Comparison of ENCODE assay signal across 23 cellular contexts in genomic region chr6:162750776-162751175, GRCh38. TPM values are rescaled to one million over a fixed set of nuclear protein-coding genes. Genes with fewer than 3 reads are reported as not detected.
DNase-seq lines count a peak whose midpoint lies in the region; ATAC-seq, FAIRE-seq and TF ChIP-seq lines count a peak whose summit lies in the region.
"Had no signal": no experiment of that assay in that cellular context is flagged by ENCODE, and none has a peak within 500 bp of the region (broad histone marks: within the 10 kb centered on the region; RNA-seq: fewer than 3 reads in every experiment).

No MANE protein-coding gene starts in this region.

- H3K4me3 Mint-ChIP-seq in activated T-helper 2 cell treated with anti-CD3 and anti-CD28 coated beads, Interferon-gamma antibody, Interleukin-2, Interleukin-4, amounts not matched to agents 10 μg/mL and 5 μg/mL and 100 μg/mL, durations not matched to agents 14 hours and 24 hours and 36 hours (ENCODE audit: low read depth), result no peak overlapping the region
- no peak overlapping the region for H3K4me3 Mint-ChIP-seq in activated CD8-positive, alpha-beta T cell treated with anti-CD3 and anti-CD28 coated beads, Interleukin-2, amount 10 ng/mL, durations not matched to agents 7 days and 5 days
- H3K4me3 Mint-ChIP-seq: activated naive CD8-positive, alpha-beta T cell treated with anti-CD3 and anti-CD28 coated beads, Interleukin-2, amount 10 ng/mL, durations not matched to agents 7 days and 5 days; activated T-cell treated with anti-CD3 and anti-CD28 coated beads, Interleukin-2, amount 50 U/mL, for 72 hours; HFFc6; natural killer cell treated with Interleukin-12 subunit alpha and Interleukin-12 subunit beta and Interleukin-15 and Interleukin-18, amount 100 ng/mL, for 72 hours had no signal

- CTCF ChIA-PET in activated CD8-positive, alpha-beta T cell treated with anti-CD3 and anti-CD28 coated beads, Interleukin-2, amount 10 ng/mL, durations not matched to agents 7 days and 5 days (lab: Charles Lee), result no interaction called here

- FAIRE-seq in islet of Langerhans (lab: Jason Lieb, UNC), result peak; percentile 17
- FAIRE-seq: small intestine had no signal

- no peak overlapping the region for H3K27ac Mint-ChIP-seq in activated T-helper 2 cell treated with anti-CD3 and anti-CD28 coated beads, Interferon-gamma antibody, Interleukin-2, Interleukin-4, amounts not matched to agents 10 μg/mL and 5 μg/mL and 100 μg/mL, durations not matched to agents 14 hours and 24 hours and 36 hours
- H3K27ac Mint-ChIP-seq in activated CD8-positive, alpha-beta T cell treated with anti-CD3 and anti-CD28 coated beads, Interleukin-2, amount 10 ng/mL, durations not matched to agents 7 days and 5 days, result no peak overlapping the region
- H3K27ac Mint-ChIP-seq: activated naive CD8-positive, alpha-beta T cell treated with anti-CD3 and anti-CD28 coated beads, Interleukin-2, amount 10 ng/mL, durations not matched to agents 7 days and 5 days; activated T-cell treated with anti-CD3 and anti-CD28 coated beads, Interleukin-2, amount 50 U/mL, for 72 hours; HFFc6; natural killer cell treated with Interleukin-12 subunit alpha and Interleukin-12 subunit beta and Interleukin-15 and Interleukin-18, amount 100 ng/mL, for 72 hours had no signal

- H3K27me3 Mint-ChIP-seq in activated T-helper 2 cell treated with anti-CD3 and anti-CD28 coated beads, Interferon-gamma antibody, Interleukin-2, Interleukin-4, amounts not matched to agents 10 μg/mL and 5 μg/mL and 100 μg/mL, durations not matched to agents 14 hours and 24 hours and 36 hours (ENCODE audit: low read depth), result no peaks in the 10 kb centered on the region
- no peaks in the 10 kb centered on the region for H3K27me3 Mint-ChIP-seq in activated CD8-positive, alpha-beta T cell treated with anti-CD3 and anti-CD28 coated beads, Interleukin-2, amount 10 ng/mL, durations not matched to agents 7 days and 5 days (ENCODE audit: low read depth)

- intact Hi-C loops in activated T-helper 2 cell treated with anti-CD3 and anti-CD28 coated beads, Interferon-gamma antibody, Interleukin-2, Interleukin-4, amounts not matched to agents 10 μg/mL and 5 μg/mL and 100 μg/mL, durations not matched to agents 14 hours and 24 hours and 36 hours (cut with micrococcal nuclease), result no loop called here

- TF ChIP-seq CTCF in LNCAP (IDR thresholded peaks at IDR 0.05), result peak; percentile 29; the same call in 1 of the 2 replicates

- POLR2A ChIA-PET in activated CD8-positive, alpha-beta T cell treated with anti-CD3 and anti-CD28 coated beads, Interleukin-2, amount 10 ng/mL, durations not matched to agents 7 days and 5 days (lab: Charles Lee), result no interaction called here

- no peaks in the 10 kb centered on the region for H3K9me3 Mint-ChIP-seq in activated T-helper 2 cell treated with anti-CD3 and anti-CD28 coated beads, Interferon-gamma antibody, Interleukin-2, Interleukin-4, amounts not matched to agents 10 μg/mL and 5 μg/mL and 100 μg/mL, durations not matched to agents 14 hours and 24 hours and 36 hours
- H3K9me3 Mint-ChIP-seq in activated CD8-positive, alpha-beta T cell treated with anti-CD3 and anti-CD28 coated beads, Interleukin-2, amount 10 ng/mL, durations not matched to agents 7 days and 5 days (ENCODE audit: insufficient read depth), result no peaks in the 10 kb centered on the region
- H3K9me3 Mint-ChIP-seq: activated naive CD8-positive, alpha-beta T cell treated with anti-CD3 and anti-CD28 coated beads, Interleukin-2, amount 10 ng/mL, durations not matched to agents 7 days and 5 days; natural killer cell treated with Interleukin-12 subunit alpha and Interleukin-12 subunit beta and Interleukin-15 and Interleukin-18, amount 100 ng/mL, for 72 hours had no signal

- no peaks in the 10 kb centered on the region for H3K36me3 Mint-ChIP-seq in activated T-helper 2 cell treated with anti-CD3 and anti-CD28 coated beads, Interferon-gamma antibody, Interleukin-2, Interleukin-4, amounts not matched to agents 10 μg/mL and 5 μg/mL and 100 μg/mL, durations not matched to agents 14 hours and 24 hours and 36 hours (ENCODE audit: low read depth)
- no peaks in the 10 kb centered on the region for H3K36me3 Mint-ChIP-seq in activated CD8-positive, alpha-beta T cell treated with anti-CD3 and anti-CD28 coated beads, Interleukin-2, amount 10 ng/mL, durations not matched to agents 7 days and 5 days (ENCODE audit: low read depth)
- H3K36me3 Mint-ChIP-seq: activated naive CD8-positive, alpha-beta T cell treated with anti-CD3 and anti-CD28 coated beads, Interleukin-2, amount 10 ng/mL, durations not matched to agents 7 days and 5 days; natural killer cell treated with Interleukin-12 subunit alpha and Interleukin-12 subunit beta and Interleukin-15 and Interleukin-18, amount 100 ng/mL, for 72 hours had no signal

- DNase-seq in DMS53 treated with DMSO at 0.1 percent for 48 hours (lab: John Stamatoyannopoulos, UW; ENCODE audit: unreplicated experiment) (peak; percentile 78), astrocyte of the hippocampus (ENCODE audit: low read depth, low spot score) (peak; percentile 72), SIG-M5 (lab: John Stamatoyannopoulos, UW) (no peak), ureter (ENCODE audit: low spot score) (no peak)
- DNase-seq in activated T-helper 2 cell treated with anti-CD3 and anti-CD28 coated beads, Interferon-gamma antibody, Interleukin-2, Interleukin-4, amounts not matched to agents 10 μg/mL and 5 μg/mL and 100 μg/mL, durations not matched to agents 14 hours and 24 hours and 36 hours (ENCODE audit: low spot score), result no peak
- DNase-seq in activated CD8-positive, alpha-beta T cell treated with anti-CD3 and anti-CD28 coated beads, Interleukin-2, amount 10 ng/mL, durations not matched to agents 7 days and 5 days, result no peak
- DNase-seq: activated CD4-positive, CD25-positive, alpha-beta regulatory T cell; activated naive CD8-positive, alpha-beta T cell treated with anti-CD3 and anti-CD28 coated beads, Interleukin-2, amount 10 ng/mL, durations not matched to agents 7 days and 5 days; activated T-cell treated with anti-CD3 and anti-CD28 coated beads, Interleukin-2, amount 50 U/mL, for 72 hours; heart right ventricle; HFFc6; islet precursor cell; mesenchymal stem cell; NCI-H524 treated with DMSO at 0.1 percent for 48 hours; posterior cingulate gyrus; SJCRH30; small intestine; stimulated activated CD4-positive, alpha-beta T cell treated with anti-CD3 and anti-CD28 coated beads, Interleukin-4, amount 100 ng/mL, for 1 hour; T-helper 2 cell had no signal

- no peaks in the 10 kb centered on the region for H3K4me1 Mint-ChIP-seq in activated T-helper 2 cell treated with anti-CD3 and anti-CD28 coated beads, Interferon-gamma antibody, Interleukin-2, Interleukin-4, amounts not matched to agents 10 μg/mL and 5 μg/mL and 100 μg/mL, durations not matched to agents 14 hours and 24 hours and 36 hours (ENCODE audit: low read depth)
- no peaks in the 10 kb centered on the region for H3K4me1 Mint-ChIP-seq in activated CD8-positive, alpha-beta T cell treated with anti-CD3 and anti-CD28 coated beads, Interleukin-2, amount 10 ng/mL, durations not matched to agents 7 days and 5 days (ENCODE audit: low read depth)
- H3K4me1 Mint-ChIP-seq: activated naive CD8-positive, alpha-beta T cell treated with anti-CD3 and anti-CD28 coated beads, Interleukin-2, amount 10 ng/mL, durations not matched to agents 7 days and 5 days had no signal

- ATAC-seq in activated CD8-positive, alpha-beta T cell treated with anti-CD3 and anti-CD28 coated beads, Interleukin-2, amount 10 ng/mL, durations not matched to agents 7 days and 5 days, result no peak
- ATAC-seq: activated T-cell treated with anti-CD3 and anti-CD28 coated beads, Interleukin-2, amount 50 U/mL, for 72 hours; heart right ventricle; natural killer cell treated with Interleukin-12 subunit alpha and Interleukin-12 subunit beta and Interleukin-15 and Interleukin-18, amount 100 ng/mL, for 72 hours had no signal

RNA-seq across cellular contexts. Expression of gene PACRG, which starts 23.0 kb away (rescaled TPM):
- total RNA-seq in activated T-helper 2 cell treated with anti-CD3 and anti-CD28 coated beads, Interferon-gamma antibody, Interleukin-2, Interleukin-4, amounts not matched to agents 10 μg/mL and 5 μg/mL and 100 μg/mL, durations not matched to agents 14 hours and 24 hours and 36 hours, result not detected in 2 replicates
- total RNA-seq in ureter, result 9.7 TPM
- under 1 TPM in 1 of 2 experiments, not detected in 1; 0.78 TPM for total RNA-seq in activated CD8-positive, alpha-beta T cell treated with anti-CD3 and anti-CD28 coated beads, Interleukin-2, amount 10 ng/mL, durations not matched to agents 7 days and 5 days
- total RNA-seq: activated T-cell treated with anti-CD3 and anti-CD28 coated beads, Interleukin-2, amount 50 U/mL, for 72 hours; HFFc6; natural killer cell treated with Interleukin-12 subunit alpha and Interleukin-12 subunit beta and Interleukin-15 and Interleukin-18, amount 100 ng/mL, for 72 hours; SJCRH30; vagina had no signal

RNA-seq across cellular contexts. Expression of gene PRKN, which starts 23.2 kb away (rescaled TPM):
- 0.51 TPM in 1 of 2 replicates, not detected in the other for total RNA-seq in activated T-helper 2 cell treated with anti-CD3 and anti-CD28 coated beads, Interferon-gamma antibody, Interleukin-2, Interleukin-4, amounts not matched to agents 10 μg/mL and 5 μg/mL and 100 μg/mL, durations not matched to agents 14 hours and 24 hours and 36 hours
- 12.1 TPM for total RNA-seq in ureter
- total RNA-seq in activated CD8-positive, alpha-beta T cell treated with anti-CD3 and anti-CD28 coated beads, Interleukin-2, amount 10 ng/mL, durations not matched to agents 7 days and 5 days, result under 1 TPM in 1 of 2 experiments, not detected in 1; 0.63 TPM
- total RNA-seq: natural killer cell treated with Interleukin-12 subunit alpha and Interleukin-12 subunit beta and Interleukin-15 and Interleukin-18, amount 100 ng/mL, for 72 hours; SJCRH30 had no signal

Comparison
In these comparisons a context has a peak if more than half of its experiments do, and no peak if none do; other contexts are left out.
1. DNase-seq: peak in DMS53 treated with DMSO at 0.1 percent for 48 hours (single experiment) and astrocyte of the hippocampus (single experiment); none in activated T-helper 2 cell treated with anti-CD3 and anti-CD28 coated beads, Interferon-gamma antibody, Interleukin-2, Interleukin-4, amounts not matched to agents 10 μg/mL and 5 μg/mL and 100 μg/mL, durations not matched to agents 14 hours and 24 hours and 36 hours (single experiment), SIG-M5 (single experiment), ureter (single experiment) and activated CD8-positive, alpha-beta T cell treated with anti-CD3 and anti-CD28 coated beads, Interleukin-2, amount 10 ng/mL, durations not matched to agents 7 days and 5 days (single experiment).